In the genomic region with DNA sequence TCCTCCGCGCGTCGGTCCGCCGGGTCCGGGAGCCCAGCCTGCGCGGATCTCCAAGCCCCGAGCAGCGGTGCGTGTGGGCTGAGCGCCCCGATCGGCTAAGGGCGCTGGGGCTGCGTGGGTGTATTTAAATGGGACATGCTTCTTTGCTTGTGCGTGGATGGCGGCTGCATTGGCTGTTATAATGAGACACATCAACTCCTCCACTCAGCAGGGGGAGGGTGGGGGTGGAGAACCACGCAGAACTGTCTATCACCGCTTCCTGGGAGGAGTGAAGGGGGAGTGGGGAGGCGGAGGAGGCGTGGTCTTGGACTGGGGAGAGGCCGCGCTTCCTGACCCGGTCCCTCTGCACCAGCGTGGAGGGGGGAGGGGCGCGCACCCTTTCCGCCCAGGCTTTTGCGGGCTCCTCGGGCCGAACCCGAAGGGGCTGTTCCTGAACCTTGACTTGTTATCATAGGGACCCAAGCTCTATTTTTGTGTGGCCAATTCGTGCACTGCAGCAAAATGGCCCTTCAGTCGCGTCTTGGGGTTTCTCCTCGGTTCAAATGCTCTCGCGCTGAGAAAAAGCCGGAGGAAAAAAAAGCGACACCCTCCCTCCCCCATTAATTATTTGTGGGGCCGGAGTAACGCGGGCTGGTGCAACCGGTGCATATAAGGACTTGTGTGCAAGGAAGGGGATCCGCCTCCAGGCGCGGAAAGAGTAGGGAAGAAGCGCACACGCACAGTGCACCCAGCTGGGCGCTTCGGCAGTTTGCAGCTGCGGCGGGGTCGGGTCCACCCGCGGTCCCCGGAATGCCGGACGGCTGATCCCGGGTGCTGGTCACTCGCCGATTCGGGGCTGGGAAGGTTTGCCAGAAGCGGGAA, we compare ENCODE assay signal across 8 cellular contexts. TPM values are rescaled to one million over a fixed set of nuclear protein-coding genes. Genes with fewer than 3 reads are reported as not detected.
DNase-seq lines count a peak whose midpoint lies in the region; ATAC-seq and TF ChIP-seq lines count a peak whose summit lies in the region.

TSS of gene TNIK (minus strand) at position 180 of the 861 bp plus-strand sequence. CDS start 342 bp downstream, outside the sequence.

- H3K9me3 Mint-ChIP-seq in activated naive CD4-positive, alpha-beta T cell treated with anti-CD3 and anti-CD28 coated beads, Interleukin-2, amount 50 U/mL, for 24 hours = no peaks in the 10 kb centered on the region
- no peaks in the 10 kb centered on the region for H3K9me3 Mint-ChIP-seq in osteocyte (ENCODE audit: unreplicated experiment)

- under 1% methylated on average over 66 of the region's 66 CpGs for WGBS in thymus

- H3K27ac ChIP-seq in thymus (ENCODE audit: low read depth) = peak within 1 kb of the TSS; percentile 84

- in situ Hi-C loops in HAP-1 (cut with MboI; ENCODE audit: low sequenced_read_pairs) = no loop called here

- peak within 1 kb of the TSS; percentile 93 for H3K4me3 Mint-ChIP-seq in activated naive CD4-positive, alpha-beta T cell treated with anti-CD3 and anti-CD28 coated beads, Interleukin-2, amount 50 U/mL, for 24 hours
- peak within 1 kb of the TSS; percentile 94 for H3K4me3 Mint-ChIP-seq in osteocyte (ENCODE audit: unreplicated experiment)

- peak; percentile 47 for DNase-seq in GM04504 (ENCODE audit: low read depth)
- peak; percentile 89 to 97 for DNase-seq in HAP-1 (ENCODE audit: low spot score in 2 of 2)
- DNase-seq in MG63 = peak; percentile 78
- DNase-seq in glomerular visceral epithelial cell (ENCODE audit: extremely low spot score) = peak; percentile 92
- peak; percentile 91 for DNase-seq in osteocyte (ENCODE audit: extremely low spot score, unreplicated experiment)

- H3K4me1 ChIP-seq in HAP-1 (peaks cover 30% of the 10 kb centered on the region), thymus (ENCODE audit: control insufficient read depth, insufficient read depth, low read length) (peaks cover 18% of the 10 kb centered on the region)

- H3K27me3 ChIP-seq in HAP-1 (ENCODE audit: low read depth) = no peaks in the 10 kb centered on the region
- H3K27me3 ChIP-seq in MG63 = peaks cover 29% of the 10 kb centered on the region
- H3K27me3 ChIP-seq in thymus (ENCODE audit: control insufficient read depth, insufficient read depth) = no peaks in the 10 kb centered on the region

- no peaks in the 10 kb centered on the region for H3K36me3 Mint-ChIP-seq in activated naive CD4-positive, alpha-beta T cell treated with anti-CD3 and anti-CD28 coated beads, Interleukin-2, amount 50 U/mL, for 24 hours
- no peaks in the 10 kb centered on the region for H3K36me3 Mint-ChIP-seq in osteocyte (ENCODE audit: unreplicated experiment)

- peak; percentile 46 for TF ChIP-seq CTCF in osteocyte (IDR thresholded peaks at IDR 0.05)

- H3K4me1 Mint-ChIP-seq in activated naive CD4-positive, alpha-beta T cell treated with anti-CD3 and anti-CD28 coated beads, Interleukin-2, amount 50 U/mL, for 24 hours = peaks cover 29% of the 10 kb centered on the region
- H3K4me1 Mint-ChIP-seq in osteocyte (ENCODE audit: unreplicated experiment) = peaks cover 33% of the 10 kb centered on the region

- H3K27ac Mint-ChIP-seq in activated naive CD4-positive, alpha-beta T cell treated with anti-CD3 and anti-CD28 coated beads, Interleukin-2, amount 50 U/mL, for 24 hours = peak within 1 kb of the TSS; percentile 92
- peak within 1 kb of the TSS; percentile 72 for H3K27ac Mint-ChIP-seq in osteocyte (ENCODE audit: unreplicated experiment)

- peak within 1 kb of the TSS; percentile 78 for H3K4me3 ChIP-seq in HAP-1
- H3K4me3 ChIP-seq in MG63 = peak within 1 kb of the TSS; percentile 53
- peak within 1 kb of the TSS; percentile 72 for H3K4me3 ChIP-seq in thymus (ENCODE audit: low read length)

- H3K36me3 ChIP-seq in HAP-1 (replicated peaks) = no peaks in the 10 kb centered on the region
- no peaks in the 10 kb centered on the region for H3K36me3 ChIP-seq in MG63
- no peaks in the 10 kb centered on the region for H3K36me3 ChIP-seq in thymus (ENCODE audit: control insufficient read depth, insufficient read depth)

- peak; percentile 88 for ATAC-seq in SK-N-SH treated with all-trans-retinoic acid at 6 μM for 48 hours

- H3K27me3 Mint-ChIP-seq in activated naive CD4-positive, alpha-beta T cell treated with anti-CD3 and anti-CD28 coated beads, Interleukin-2, amount 50 U/mL, for 24 hours = no peaks in the 10 kb centered on the region
- no peaks in the 10 kb centered on the region for H3K27me3 Mint-ChIP-seq in osteocyte (ENCODE audit: unreplicated experiment)

- H3K9me3 ChIP-seq in HAP-1 = no peaks in the 10 kb centered on the region
- H3K9me3 ChIP-seq in MG63 = no peaks in the 10 kb centered on the region
- H3K9me3 ChIP-seq in thymus (ENCODE audit: control insufficient read depth) = no peaks in the 10 kb centered on the region

TF ChIP-seq in SK-N-SH treated with all-trans-retinoic acid at 6 μM for 48 hours, 23 proteins besides CTCF, POLR2A, EP300 and RAD21:
- TF ChIP-seq BACH2 (CRISPR knock-in tag; IDR thresholded peaks at IDR 0.05; ENCODE audit: borderline replicate concordance) = no peak
- no peak for TF ChIP-seq TOX (CRISPR knock-in tag; IDR thresholded peaks at IDR 0.05; ENCODE audit: borderline replicate concordance)
- TF ChIP-seq RARB (CRISPR knock-in tag; IDR thresholded peaks at IDR 0.05) = no peak
- no peak for TF ChIP-seq ZNF70 (CRISPR knock-in tag; IDR thresholded peaks at IDR 0.05)
- TF ChIP-seq PPARA (CRISPR knock-in tag; IDR thresholded peaks at IDR 0.05; ENCODE audit: borderline replicate concordance) = no peak
- TF ChIP-seq ESRRG (CRISPR knock-in tag; IDR thresholded peaks at IDR 0.05) = no peak
- TF ChIP-seq ZC3H10 (CRISPR knock-in tag; IDR thresholded peaks at IDR 0.05) = no peak
- no peak for TF ChIP-seq CSDC2 (CRISPR knock-in tag; IDR thresholded peaks at IDR 0.05)
- no peak for TF ChIP-seq TCF4 (CRISPR knock-in tag; IDR thresholded peaks at IDR 0.05; ENCODE audit: borderline replicate concordance)
- TF ChIP-seq ZNF8 (CRISPR knock-in tag; IDR thresholded peaks at IDR 0.05) = no peak
- no peak for TF ChIP-seq CSRNP3 (CRISPR knock-in tag; IDR thresholded peaks at IDR 0.05)
- TF ChIP-seq ZFP30 (CRISPR knock-in tag; IDR thresholded peaks at IDR 0.05) = no peak
- TF ChIP-seq SNAI2 (CRISPR knock-in tag; IDR thresholded peaks at IDR 0.05) = no peak
- TF ChIP-seq PATZ1 (CRISPR knock-in tag; IDR thresholded peaks at IDR 0.05; ENCODE audit: borderline replicate concordance) = no peak

RNA-seq across cellular contexts. Expression of gene TNIK, which starts in this region (rescaled TPM):
- total RNA-seq in MG63 (2014; rRNA removed; shearing (Covaris generic); ENCODE audit: low replicate concordance) = 0.07 TPM in 2 replicates
- total RNA-seq in osteocyte = 11.5 and 15.5 TPM in 2 replicates
- 6.5 TPM for polyA plus RNA-seq in thymus

Comparison
In these comparisons a context has a peak if more than half of its experiments do, and no peak if none do; other contexts are left out.
1. Peak in every context shown above with its lines: DNase-seq, ATAC-seq, H3K4me3 ChIP-seq and H3K27ac ChIP-seq.
2. RNA of gene TNIK (total RNA-seq): 11.5 to 15.5 TPM in osteocyte; 0.07 TPM in MG63; every median in the first group is over 10 times any median in the second.
3. Peak in DNase-seq and H3K4me3 ChIP-seq in MG63; RNA of the gene not detected or under 1 TPM.